Comparison of ENCODE assay signal across 13 cellular contexts in the genomic region with DNA sequence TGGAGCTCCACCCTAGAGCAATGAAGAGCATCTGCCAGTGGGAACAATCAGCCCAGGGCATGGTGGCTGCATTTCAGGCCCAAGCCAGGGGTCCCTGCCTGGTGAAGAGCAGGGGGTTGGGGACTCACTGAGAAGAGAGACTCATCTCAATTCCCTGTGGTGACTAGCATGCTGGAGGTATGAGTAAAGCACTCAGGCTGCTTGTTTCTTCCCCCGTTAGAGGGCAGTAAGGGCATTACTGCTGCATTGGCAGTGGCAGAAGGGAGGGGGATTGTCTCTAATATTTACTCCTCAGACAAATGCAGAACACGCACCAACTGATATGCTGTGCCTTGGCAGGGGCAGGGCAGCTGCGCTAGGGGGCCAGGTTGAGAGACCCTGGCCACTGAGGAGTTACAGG.
A peak's percentile ranks its signal among the peaks of the same experiment; 100 is the strongest.
DNase-seq lines count a peak whose midpoint lies in the region; ATAC-seq and TF ChIP-seq lines count a peak whose summit lies in the region.
"Had no signal": no experiment of that assay in that cellular context is flagged by ENCODE, and none has a peak within 500 bp of the region (broad histone marks: within the 10 kb centered on the region; RNA-seq: fewer than 3 reads in every experiment).

No MANE protein-coding gene starts in this region.

- no peaks in the 10 kb centered on the region for H3K27me3 ChIP-seq in SK-N-SH (ENCODE audit: insufficient read depth)
- H3K27me3 ChIP-seq in OCI-LY3 (ENCODE audit: low read depth, low read length), result no peaks in the 10 kb centered on the region
- H3K27me3 ChIP-seq in aorta (ENCODE audit: control insufficient read depth in 1 of 2, insufficient read depth in 2 of 2, low read length in 1 of 2), result no peaks in the 10 kb centered on the region

- TF ChIP-seq CTCF in SK-N-SH (IDR thresholded peaks at IDR 0.05) (no peak), OCI-LY3 (IDR thresholded peaks at IDR 0.05; ENCODE audit: low read depth, low read length) (peak; percentile 27), fibroblast of mammary gland (conservative IDR thresholded peaks at IDR 0.05; ENCODE audit: control insufficient read depth, insufficient read depth, low read depth, low read length) (peak; percentile 4)

- H3K27ac ChIP-seq in SK-N-SH (ENCODE audit: low read depth in 2 of 2, low read length in 1 of 2) (no peak overlapping the region), OCI-LY3 (ENCODE audit: low read length) (no peak overlapping the region), aorta (ENCODE audit: low read depth in 1 of 2, low read length in 2 of 2) (no peak overlapping the region)
- H3K27ac ChIP-seq: A549 had no signal

- ATAC-seq in SK-N-SH treated with all-trans-retinoic acid at 6 μM for 48 hours, result peak; percentile 75
- ATAC-seq in aorta (ENCODE audit: low FRiP score), result peak; percentile 19
- no peak for ATAC-seq in left ventricle myocardium superior
- ATAC-seq: A549 had no signal

- no peaks in the 10 kb centered on the region for H3F3A ChIP-seq in SK-N-SH (replicated peaks; ENCODE audit: insufficient read depth)

- H3K79me2 ChIP-seq in SK-N-SH (ENCODE audit: insufficient read depth) (no peaks in the 10 kb centered on the region), OCI-LY3 (ENCODE audit: low read length) (no peaks in the 10 kb centered on the region)

- H3K4me3 ChIP-seq in SK-N-SH (ENCODE audit: low read depth in 2 of 2, low read length in 1 of 2) (no peak overlapping the region; a peak in 1 of 4 replicates), OCI-LY3 (ENCODE audit: low read length) (no peak overlapping the region), fibroblast of mammary gland (ENCODE audit: control insufficient read depth, low read depth, low read length) (no peak overlapping the region), aorta (ENCODE audit: low read length in 2 of 2) (no peak overlapping the region)
- H3K4me3 ChIP-seq: A549 had no signal

- H3K9ac ChIP-seq in SK-N-SH (no peak overlapping the region), OCI-LY3 (ENCODE audit: low read length) (no peak overlapping the region)

- no peak for DNase-seq in SK-N-SH
- DNase-seq in fibroblast of mammary gland (ENCODE audit: low read depth), result peak; percentile 9
- DNase-seq in aorta, result no peak
- DNase-seq in left ventricle myocardium superior, result no peak
- no peak for DNase-seq in activated T-cell treated with anti-CD3 and anti-CD28 coated beads, Interleukin-2, amount 50 U/mL, for 48 hours
- DNase-seq in SIG-M5 (lab: John Stamatoyannopoulos, UW), result no peak
- DNase-seq: activated CD4-positive, alpha-beta T cell treated with anti-CD3 and anti-CD28 coated beads, Interleukin-2, amount 10 ng/mL, durations not matched to agents 7 days and 5 days; activated T-cell treated with anti-CD3 and anti-CD28 coated beads, Interleukin-2, amount 50 U/mL, for 4 hours; NCI-H187; T1000 had no signal

- CTCF ChIA-PET in SK-N-SH (lab: Yijun Ruan, JAX), result interaction anchor here (0.9 to 1.0 kb wide), 2 partner anchors 10 to 1695 kb away, joined by 3 to 4 read pairs; no protein-coding TSS in a partner anchor

- H3K9me2 ChIP-seq in SK-N-SH, result no peaks in the 10 kb centered on the region

- H3K9me3 ChIP-seq in SK-N-SH (no peaks in the 10 kb centered on the region), OCI-LY3 (ENCODE audit: insufficient read depth, low read length) (no peaks in the 10 kb centered on the region), aorta (ENCODE audit: control insufficient read depth, low read length) (no peaks in the 10 kb centered on the region)
- H3K9me3 ChIP-seq: A549 had no signal

- H3K36me3 ChIP-seq in SK-N-SH (replicated peaks in 1 of 2; ENCODE audit: control insufficient read depth in 1 of 2, insufficient read depth in 2 of 2, low read length in 1 of 2) (no peaks in the 10 kb centered on the region), OCI-LY3 (replicated peaks; ENCODE audit: low read depth, low read length) (peaks cover 4% of the 10 kb centered on the region), aorta (ENCODE audit: control insufficient read depth in 1 of 2, insufficient read depth in 2 of 2, low read length in 1 of 2) (no peaks in the 10 kb centered on the region)

- no peaks in the 10 kb centered on the region for H3K4me1 ChIP-seq in SK-N-SH (ENCODE audit: control insufficient read depth in 1 of 2, insufficient read depth in 2 of 2, low read depth in 1 of 2, low read length in 1 of 2)
- peaks cover 9% of the 10 kb centered on the region for H3K4me1 ChIP-seq in OCI-LY3 (ENCODE audit: low read length)
- H3K4me1 ChIP-seq in aorta (ENCODE audit: control insufficient read depth in 1 of 2, insufficient read depth in 2 of 2, low read length in 2 of 2), result no peaks in the 10 kb centered on the region
- H3K4me1 ChIP-seq: A549 had no signal

- H3K4me2 ChIP-seq in SK-N-SH (no peak overlapping the region), OCI-LY3 (ENCODE audit: low read length) (no peak overlapping the region)
- H3K4me2 ChIP-seq: A549 had no signal

- no peak overlapping the region for H2AFZ ChIP-seq in SK-N-SH (ENCODE audit: low read depth)
- H2AFZ ChIP-seq in OCI-LY3 (ENCODE audit: low read depth, low read length), result peak overlapping the region; percentile 79

- TF ChIP-seq EP300 in SK-N-SH (IDR thresholded peaks at IDR 0.05; ENCODE audit: borderline replicate concordance in 1 of 2, low read depth in 1 of 2, low read length in 1 of 2), result no peak

- POLR2A ChIA-PET in SK-N-SH (lab: Yijun Ruan, JAX), result no interaction called here

- no peaks in the 10 kb centered on the region for H4K20me1 ChIP-seq in SK-N-SH (ENCODE audit: insufficient read depth)
- H4K20me1 ChIP-seq in OCI-LY3 (ENCODE audit: insufficient read depth, low read length), result no peaks in the 10 kb centered on the region

- intact Hi-C loops in aorta (cut with DNase I) (no loop called here), left ventricle myocardium superior (cut with micrococcal nuclease) (no loop called here)

- WGBS in SK-N-SH (ENCODE audit: low lambda C conversion rate), result no CpG with 5 or more reads among the region's 3 CpGs
- WGBS in aorta, 2 donors, result 77 to 89% methylated on average over 3 of the region's 3 CpGs

- TF ChIP-seq RAD21 in SK-N-SH (IDR thresholded peaks at IDR 0.05; ENCODE audit: low read length), result no peak

TF ChIP-seq in SK-N-SH treated with all-trans-retinoic acid at 6 μM for 48 hours, 23 proteins besides CTCF, POLR2A, EP300 and RAD21:
- TF ChIP-seq ZC3H10 (CRISPR knock-in tag; IDR thresholded peaks at IDR 0.05) (no peak), ZNF70 (CRISPR knock-in tag; IDR thresholded peaks at IDR 0.05) (no peak), TCF4 (CRISPR knock-in tag; IDR thresholded peaks at IDR 0.05; ENCODE audit: borderline replicate concordance) (no peak), BACH2 (CRISPR knock-in tag; IDR thresholded peaks at IDR 0.05; ENCODE audit: borderline replicate concordance) (no peak), CSDC2 (CRISPR knock-in tag; IDR thresholded peaks at IDR 0.05) (no peak), GLIS3 (CRISPR knock-in tag; IDR thresholded peaks at IDR 0.05) (no peak), ZFP30 (CRISPR knock-in tag; IDR thresholded peaks at IDR 0.05) (no peak)
- TF ChIP-seq, protein P1, sequence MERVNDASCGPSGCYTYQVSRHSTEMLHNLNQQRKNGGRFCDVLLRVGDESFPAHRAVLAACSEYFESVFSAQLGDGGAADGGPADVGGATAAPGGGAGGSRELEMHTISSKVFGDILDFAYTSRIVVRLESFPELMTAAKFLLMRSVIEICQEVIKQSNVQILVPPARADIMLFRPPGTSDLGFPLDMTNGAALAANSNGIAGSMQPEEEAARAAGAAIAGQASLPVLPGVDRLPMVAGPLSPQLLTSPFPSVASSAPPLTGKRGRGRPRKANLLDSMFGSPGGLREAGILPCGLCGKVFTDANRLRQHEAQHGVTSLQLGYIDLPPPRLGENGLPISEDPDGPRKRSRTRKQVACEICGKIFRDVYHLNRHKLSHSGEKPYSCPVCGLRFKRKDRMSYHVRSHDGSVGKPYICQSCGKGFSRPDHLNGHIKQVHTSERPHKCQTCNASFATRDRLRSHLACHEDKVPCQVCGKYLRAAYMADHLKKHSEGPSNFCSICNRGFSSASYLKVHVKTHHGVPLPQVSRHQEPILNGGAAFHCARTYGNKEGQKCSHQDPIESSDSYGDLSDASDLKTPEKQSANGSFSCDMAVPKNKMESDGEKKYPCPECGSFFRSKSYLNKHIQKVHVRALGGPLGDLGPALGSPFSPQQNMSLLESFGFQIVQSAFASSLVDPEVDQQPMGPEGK (CRISPR knock-in tag; IDR thresholded peaks at IDR 0.05; ENCODE audit: borderline replicate concordance), result no peak

TF ChIP-seq in SK-N-SH, 30 proteins besides CTCF, POLR2A, EP300 and RAD21:
- no peak for TF ChIP-seq SMC3 (IDR thresholded peaks at IDR 0.05; ENCODE audit: low read depth, low read length)
- no peak for TF ChIP-seq RFX5 (IDR thresholded peaks at IDR 0.05; ENCODE audit: low read length)
- TF ChIP-seq RXRA (IDR thresholded peaks at IDR 0.05; ENCODE audit: borderline replicate concordance, low read depth), result no peak
- TF ChIP-seq, protein P2, sequence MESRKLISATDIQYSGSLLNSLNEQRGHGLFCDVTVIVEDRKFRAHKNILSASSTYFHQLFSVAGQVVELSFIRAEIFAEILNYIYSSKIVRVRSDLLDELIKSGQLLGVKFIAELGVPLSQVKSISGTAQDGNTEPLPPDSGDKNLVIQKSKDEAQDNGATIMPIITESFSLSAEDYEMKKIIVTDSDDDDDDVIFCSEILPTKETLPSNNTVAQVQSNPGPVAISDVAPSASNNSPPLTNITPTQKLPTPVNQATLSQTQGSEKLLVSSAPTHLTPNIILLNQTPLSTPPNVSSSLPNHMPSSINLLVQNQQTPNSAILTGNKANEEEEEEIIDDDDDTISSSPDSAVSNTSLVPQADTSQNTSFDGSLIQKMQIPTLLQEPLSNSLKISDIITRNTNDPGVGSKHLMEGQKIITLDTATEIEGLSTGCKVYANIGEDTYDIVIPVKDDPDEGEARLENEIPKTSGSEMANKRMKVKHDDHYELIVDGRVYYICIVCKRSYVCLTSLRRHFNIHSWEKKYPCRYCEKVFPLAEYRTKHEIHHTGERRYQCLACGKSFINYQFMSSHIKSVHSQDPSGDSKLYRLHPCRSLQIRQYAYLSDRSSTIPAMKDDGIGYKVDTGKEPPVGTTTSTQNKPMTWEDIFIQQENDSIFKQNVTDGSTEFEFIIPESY (IDR thresholded peaks at IDR 0.05; ENCODE audit: borderline replicate concordance, low read depth), result no peak
- TF ChIP-seq, protein P3, sequence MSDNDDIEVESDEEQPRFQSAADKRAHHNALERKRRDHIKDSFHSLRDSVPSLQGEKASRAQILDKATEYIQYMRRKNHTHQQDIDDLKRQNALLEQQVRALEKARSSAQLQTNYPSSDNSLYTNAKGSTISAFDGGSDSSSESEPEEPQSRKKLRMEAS (IDR thresholded peaks at IDR 0.05; ENCODE audit: low read depth), result no peak
- no peak for TF ChIP-seq POLR2AphosphoS5 (IDR thresholded peaks at IDR 0.05; ENCODE audit: low read depth, low read length)
- TF ChIP-seq SIN3A (IDR thresholded peaks at IDR 0.05; ENCODE audit: borderline replicate concordance, low read depth, low read length), result no peak
